ENCODE assay signal across 8 cellular contexts in the genomic region with DNA sequence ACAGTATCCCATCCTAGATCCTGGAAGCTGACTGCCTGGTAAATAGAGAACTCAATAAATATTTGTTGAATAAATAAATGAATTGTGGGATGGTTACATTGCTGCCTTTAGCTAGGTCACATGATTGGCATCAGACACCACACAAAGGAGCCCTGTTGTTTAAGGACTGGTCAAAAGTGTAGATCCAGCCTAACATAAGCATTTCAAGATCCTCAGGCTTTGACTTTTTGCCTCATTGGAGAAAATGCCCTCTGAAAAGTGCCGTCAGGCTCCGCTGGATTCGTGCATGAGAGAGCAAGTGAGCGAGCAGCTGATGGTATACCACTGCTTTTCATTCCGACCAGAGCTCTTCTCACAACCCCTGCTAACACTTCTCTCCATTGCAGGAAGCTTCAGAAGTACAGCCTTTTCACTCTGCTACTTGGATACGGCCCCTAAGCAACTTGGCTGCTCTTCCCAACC. TPM values are rescaled to one million over a fixed set of nuclear protein-coding genes. Genes with fewer than 3 reads are reported as not detected.
DNase-seq lines count a peak whose midpoint lies in the region; ATAC-seq and TF ChIP-seq lines count a peak whose summit lies in the region.

No MANE protein-coding gene starts in this region.

- H3T11ph ChIP-seq in H9 (ENCODE audit: low read length) = no peak overlapping the region

- peaks cover 0 to 21% (median under 1%) of the 10 kb centered on the region in 3 donors for H3K36me3 Mint-ChIP-seq in CD8-positive, alpha-beta memory T cell
- H3K36me3 Mint-ChIP-seq in H9 (ENCODE audit: insufficient read depth in 1 of 3, low read depth in 3 of 3) (peaks cover under 1 to 4% (median 3%) of the 10 kb centered on the region in 3 experiments; a peak in 4 of 7 replicates), T-helper 17 cell (ENCODE audit: low read depth) (no peaks in the 10 kb centered on the region)

- no peak overlapping the region for H3K9ac ChIP-seq in H9 (ENCODE audit: extremely low read depth, insufficient read length, low read length)

- peaks cover 6% of the 10 kb centered on the region for H3K23me2 ChIP-seq in H9 (ENCODE audit: insufficient read length, low read depth, low read length, poor library complexity, severe bottlenecking)

- CTCF ChIA-PET in CD8-positive, alpha-beta memory T cell (lab: Charles Lee) = interaction anchor here (1.2 to 1.6 kb wide), 4 partner anchors 8 to 101 kb away, joined by 3 to 8 read pairs (median 4); a partner anchor contains a TSS

- H3K4me3 Mint-ChIP-seq in CD8-positive, alpha-beta memory T cell = peak overlapping the region; percentile 27 to 99 (median 97)
- H3K4me3 Mint-ChIP-seq in H9 = peak overlapping the region; percentile 95 to 99
- H3K4me3 Mint-ChIP-seq in T-helper 17 cell = peak overlapping the region; percentile 98

- no CpG with 5 or more reads among the region's 6 CpGs for WGBS in H9 (ENCODE audit: extremely low coverage, insufficient read length, low lambda C conversion rate)

- no peaks in the 10 kb centered on the region for H3K9me3 Mint-ChIP-seq in CD8-positive, alpha-beta memory T cell
- H3K9me3 Mint-ChIP-seq in H9 = no peaks in the 10 kb centered on the region; a peak in 1 of 5 replicates

- POLR2A ChIA-PET in CD8-positive, alpha-beta memory T cell (lab: Charles Lee) = interaction anchor here (1.9 to 2.3 kb wide), 2 partner anchors 105 to 304 kb away, joined by 9 to 10 read pairs; a partner anchor contains a TSS

- TF ChIP-seq CTCF in H9 (conservative IDR thresholded peaks at IDR 0.05) (no peak), retinal pigment epithelial cell (conservative IDR thresholded peaks at IDR 0.05; ENCODE audit: low read depth, low read length) (no peak), BE2C (IDR thresholded peaks at IDR 0.05; ENCODE audit: low read depth, low read length) (no peak)

- intact Hi-C loops in head of caudate nucleus (cut with DNase I) = loop anchor here (2.0 kb wide), 1 partner anchor 105 kb away; a partner anchor contains a TSS

- ATAC-seq in T-helper 17 cell = no peak
- no peak for ATAC-seq in GM19035 (IDR thresholded peaks at IDR 0.05; ENCODE audit: unreplicated experiment)
- no peak for ATAC-seq in HG03565 (IDR thresholded peaks at IDR 0.05; ENCODE audit: unreplicated experiment)

- no peak overlapping the region for H3K4me3 ChIP-seq in CD8-positive, alpha-beta memory T cell (ENCODE audit: low read length)
- peak overlapping the region; percentile 10 for H3K4me3 ChIP-seq in retinal pigment epithelial cell (ENCODE audit: low read length)
- H3K4me3 ChIP-seq in BE2C (ENCODE audit: low read depth, low read length) = no peak overlapping the region

- no peaks in the 10 kb centered on the region for H4K20me1 ChIP-seq in H9 (ENCODE audit: control insufficient read depth, insufficient read depth, insufficient read length)

- no peak overlapping the region for H3K27ac ChIP-seq in CD8-positive, alpha-beta memory T cell (ENCODE audit: low read depth, low read length)
- H3K27ac ChIP-seq in H9 (ENCODE audit: insufficient read length, low read depth, low read length) = no peak overlapping the region

- H3K27me3 ChIP-seq in CD8-positive, alpha-beta memory T cell (ENCODE audit: insufficient read depth, low read length, poor library complexity, severe bottlenecking) = no peaks in the 10 kb centered on the region
- no peaks in the 10 kb centered on the region for H3K27me3 ChIP-seq in H9 (ENCODE audit: insufficient read depth, low read length)
- H3K27me3 ChIP-seq in BE2C = no peaks in the 10 kb centered on the region

- peaks cover 15% of the 10 kb centered on the region; the same call in 1 of the 2 replicates for H3K79me2 ChIP-seq in H9 (ENCODE audit: insufficient read depth, low read length)

- no peak overlapping the region for H2BK12ac ChIP-seq in H9 (ENCODE audit: insufficient read length, low read depth, low read length)

- no peak for DNase-seq in CD8-positive, alpha-beta memory T cell
- no peak for DNase-seq in H9
- no peak for DNase-seq in T-helper 17 cell
- DNase-seq in head of caudate nucleus = peak in 39 of 42 donors; percentile 6 to 77 (median 43)
- peak; percentile 34 for DNase-seq in retinal pigment epithelial cell (ENCODE audit: low read depth)
- DNase-seq in BE2C = no peak

- peak overlapping the region; percentile 57 to 99 (median 98) for H3K27ac Mint-ChIP-seq in CD8-positive, alpha-beta memory T cell
- H3K27ac Mint-ChIP-seq in H9 (0 out of 7 replicates have a peak overlapping the region, but pooled peaks of 1 of the 3 experiments have one; percentile 74), T-helper 17 cell (peak overlapping the region; percentile 97)

- no peak overlapping the region for H2BK15ac ChIP-seq in H9 (ENCODE audit: low read depth, low read length)

- H2AK5ac ChIP-seq in H9 (ENCODE audit: insufficient read length, low read length) = no peak overlapping the region

- H2BK5ac ChIP-seq in H9 (ENCODE audit: insufficient read length, low read length) = no peak overlapping the region

- peaks cover 27% of the 10 kb centered on the region for H3K4me1 ChIP-seq in CD8-positive, alpha-beta memory T cell (ENCODE audit: insufficient read depth, low read length)
- peaks cover 3% of the 10 kb centered on the region; the same call in 1 of the 2 replicates for H3K4me1 ChIP-seq in H9 (ENCODE audit: insufficient read depth, low read length)
- H3K4me1 ChIP-seq in BE2C = no peaks in the 10 kb centered on the region

- H3K4me1 Mint-ChIP-seq in CD8-positive, alpha-beta memory T cell = peaks cover 32 to 47% (median 33%) of the 10 kb centered on the region in 3 donors
- peaks cover 16 to 19% of the 10 kb centered on the region in 2 experiments for H3K4me1 Mint-ChIP-seq in H9
- H3K4me1 Mint-ChIP-seq in T-helper 17 cell = peaks cover 20% of the 10 kb centered on the region

- H2BK120ac ChIP-seq in H9 (ENCODE audit: low read depth, low read length, poor library complexity, severe bottlenecking) = no peak overlapping the region

- H4K91ac ChIP-seq in H9 (ENCODE audit: insufficient read length, low read depth, low read length) = no peak overlapping the region

- no peak overlapping the region for H3K23ac ChIP-seq in H9 (ENCODE audit: insufficient read length, low read depth, low read length)

- peaks cover under 1% of the 10 kb centered on the region for H3K36me3 ChIP-seq in CD8-positive, alpha-beta memory T cell (ENCODE audit: insufficient read depth, low read length)
- peaks cover 3% of the 10 kb centered on the region; the same call in 1 of the 2 replicates for H3K36me3 ChIP-seq in BE2C

- H3K56ac ChIP-seq in H9 (ENCODE audit: insufficient read length, low read depth, low read length) = no peak overlapping the region

- no peak overlapping the region for H4K5ac ChIP-seq in H9 (ENCODE audit: insufficient read length, low read depth, low read length)

- no peak overlapping the region; the same call in 1 of the 2 replicates for H3K14ac ChIP-seq in H9 (ENCODE audit: insufficient read depth, low read length)

- H3K27me3 Mint-ChIP-seq in CD8-positive, alpha-beta memory T cell = no peaks in the 10 kb centered on the region
- no peaks in the 10 kb centered on the region for H3K27me3 Mint-ChIP-seq in H9 (ENCODE audit: low read depth)
- no peaks in the 10 kb centered on the region for H3K27me3 Mint-ChIP-seq in T-helper 17 cell

- H4K8ac ChIP-seq in H9 (replicated peaks; ENCODE audit: insufficient read length, low read depth, low read length) = no peak overlapping the region

- no peak overlapping the region for H3K18ac ChIP-seq in H9 (ENCODE audit: insufficient read length, low read depth, low read length)

- no peaks in the 10 kb centered on the region for H3K9me3 ChIP-seq in CD8-positive, alpha-beta memory T cell (ENCODE audit: low read length)
- H3K9me3 ChIP-seq in H9 (ENCODE audit: control insufficient read depth, low read depth, low read length) (no peaks in the 10 kb centered on the region), T-helper 17 cell (ENCODE audit: control insufficient read depth, low read length, poor library complexity, severe bottlenecking) (no peaks in the 10 kb centered on the region), BE2C (no peaks in the 10 kb centered on the region)

- H3K4ac ChIP-seq in H9 (ENCODE audit: low read depth, low read length) = no peak overlapping the region

- H3K79me1 ChIP-seq in H9 (ENCODE audit: insufficient read depth, low read depth, low read length, poor library complexity, severe bottlenecking) = no peaks in the 10 kb centered on the region

- peak overlapping the region; percentile 7 for H2AFZ ChIP-seq in H9 (ENCODE audit: low read length)

- no peak overlapping the region for H3K4me2 ChIP-seq in H9 (ENCODE audit: insufficient read depth, insufficient read length, low read length)

- no peak overlapping the region for H2BK20ac ChIP-seq in H9 (ENCODE audit: low read depth, low read length, poor library complexity, severe bottlenecking)

RNA-seq across cellular contexts. Expression of a gene that starts 1.3 kb away (rescaled TPM):
- total RNA-seq in CD8-positive, alpha-beta memory T cell = 10 to 100 TPM; 52.1 to 52.6 TPM
- 100 TPM for polyA plus RNA-seq in CD8-positive, alpha-beta memory T cell
- total RNA-seq in H9 (2021) = 57.9 and 61.0 TPM in 2 replicates
- 10 to 100 TPM; 59.9 to 67.4 TPM for total RNA-seq in T-helper 17 cell
- polyA plus RNA-seq in BE2C (2012; ENCODE audit: insufficient read depth, insufficient read length, low read depth) = 29.7 TPM

RNA-seq across cellular contexts. Expression of a gene that starts 31.6 kb away (rescaled TPM):
- total RNA-seq in CD8-positive, alpha-beta memory T cell = 1 to 10 TPM; 1.2 to 1.7 TPM
- 0.87 TPM for polyA plus RNA-seq in CD8-positive, alpha-beta memory T cell
- 0.94 and 1.2 TPM in 2 replicates for total RNA-seq in H9 (2021)
- under 1 TPM; 0.26 to 0.30 TPM for total RNA-seq in T-helper 17 cell
- 0.79 TPM for polyA plus RNA-seq in BE2C (2012; ENCODE audit: insufficient read depth, insufficient read length, low read depth)

RNA-seq across cellular contexts. Expression of a gene that starts 55.5 kb away (rescaled TPM):
- 10 to 100 TPM in 1 of 2 experiments, 1 to 10 TPM in 1; 8.9 to 10.8 TPM for total RNA-seq in CD8-positive, alpha-beta memory T cell
- polyA plus RNA-seq in CD8-positive, alpha-beta memory T cell = 3.0 TPM
- total RNA-seq in H9 (2021) (10.0 and 11.6 TPM in 2 replicates), T-helper 17 cell (10 to 100 TPM in 1 of 2 donors, 1 to 10 TPM in 1; 10.0 to 11.1 TPM)
- 6.8 TPM for polyA plus RNA-seq in BE2C (2012; ENCODE audit: insufficient read depth, insufficient read length, low read depth)

Comparison
In these comparisons a context has a peak if more than half of its experiments do, and no peak if none do; other contexts are left out.
1. DNase-seq: peak in head of caudate nucleus (39 of 42) and retinal pigment epithelial cell (single experiment); none in CD8-positive, alpha-beta memory T cell (0 of 5), H9 (single experiment), T-helper 17 cell (0 of 3) and BE2C (single experiment).
2. Peak in every context shown above with its lines, with median percentiles within 50 percentile points of each other: H3K4me3 Mint-ChIP-seq.